Comparison of ENCODE assay signal across 19 cellular contexts in genomic region chr11:106446302-106446701, GRCh38.
"Had no signal": no experiment of that assay in that cellular context is flagged by ENCODE, and none has a peak within 500 bp of the region (broad histone marks: within the 10 kb centered on the region; RNA-seq: fewer than 3 reads in every experiment).

No MANE protein-coding gene starts in this region.

- DNase-seq: activated T-cell treated with anti-CD3 and anti-CD28 coated beads, Interleukin-2, amount 50 U/mL, for 1 hour; brain microvascular endothelial cell; colonic mucosa; immature natural killer cell; natural killer cell; pancreas; psoas muscle; right cardiac atrium; stimulated activated CD4-positive, alpha-beta T cell treated with anti-CD3 and anti-CD28 coated beads, Interleukin-2, amount 100 ng/mL, for 24 hours; stimulated activated naive CD8-positive, alpha-beta T cell treated with anti-CD3 and anti-CD28 coated beads, Interleukin-15, amount 100 ng/mL, for 72 hours; T1000 had no signal

- H3K4me1 ChIP-seq: ascending aorta, colonic mucosa, pancreas, psoas muscle, tibial nerve had no signal

- FAIRE-seq: pancreas had no signal

- H3K4me3 ChIP-seq: ascending aorta, colonic mucosa, lung, pancreas, psoas muscle, skin epidermis, tibial nerve had no signal

- H3K27ac ChIP-seq: ascending aorta, brain microvascular endothelial cell, colonic mucosa, neutrophil, pancreas, psoas muscle, tibial nerve had no signal

- H3K9me3 ChIP-seq: ascending aorta, colonic mucosa, neutrophil, psoas muscle, tibial nerve had no signal

- H3K27me3 ChIP-seq: ascending aorta, brain microvascular endothelial cell, colonic mucosa, neutrophil, pancreas, tibial nerve had no signal

- ATAC-seq: activated naive CD4-positive, alpha-beta T cell treated with anti-CD3 and anti-CD28 coated beads, Interleukin-2, amount 50 U/mL, for 72 hours; left lobe of liver; natural killer cell; pancreas; psoas muscle; right cardiac atrium; stimulated activated effector memory CD8-positive, alpha-beta T cell treated with anti-CD3 and anti-CD28 coated beads, Interleukin-12 subunit alpha, Interleukin-12 subunit beta, amount 100 ng/mL, for 72 hours; stimulated activated naive CD8-positive, alpha-beta T cell treated with anti-CD3 and anti-CD28 coated beads, Interleukin-15, amount 100 ng/mL, for 72 hours had no signal

- H3K36me3 ChIP-seq: ascending aorta, brain microvascular endothelial cell, colonic mucosa, neutrophil, pancreas, tibial nerve had no signal
